Comparison of ENCODE assay signal across 22 cellular contexts in the genomic region with DNA sequence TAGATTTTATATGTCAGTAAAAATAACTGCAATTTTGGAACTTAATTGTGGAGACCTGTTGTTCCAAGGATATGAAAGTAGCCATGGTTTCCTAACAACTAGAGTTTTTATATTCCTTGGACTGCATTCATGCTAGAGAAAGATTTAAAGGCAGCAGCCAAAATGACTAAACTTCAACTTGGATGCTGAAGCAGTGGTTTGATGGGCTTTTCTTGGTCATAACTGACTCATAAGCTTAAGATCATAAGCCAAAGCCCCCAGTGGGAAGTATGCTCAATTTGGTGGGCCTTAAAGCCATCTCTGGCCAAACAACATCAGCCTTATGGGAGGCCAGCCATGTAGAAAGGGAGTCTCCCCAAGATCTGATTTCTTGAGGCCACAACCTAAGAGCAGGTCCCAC.
A peak's percentile ranks its signal among the peaks of the same experiment; 100 is the strongest.
DNase-seq lines count a peak whose midpoint lies in the region; ATAC-seq, FAIRE-seq and TF ChIP-seq lines count a peak whose summit lies in the region.
"Had no signal": no experiment of that assay in that cellular context is flagged by ENCODE, and none has a peak within 500 bp of the region (broad histone marks: within the 10 kb centered on the region; RNA-seq: fewer than 3 reads in every experiment).

No MANE protein-coding gene starts in this region.

- in situ Hi-C loops in astrocyte of the cerebellum (cut with HindIII; ENCODE audit: low sequenced_read_pairs) = no loop called here

- FAIRE-seq in frontal cortex (lab: Jason Lieb, UNC) (no peak), H54 (lab: Jason Lieb, UNC) (no peak)
- FAIRE-seq: D721Med, GM19239 had no signal

- TF ChIP-seq POLR2A in gastroesophageal sphincter (IDR thresholded peaks at IDR 0.05) = no peak
- TF ChIP-seq POLR2A in H54 (IDR thresholded peaks at IDR 0.05; ENCODE audit: low read depth, low read length) = no peak

- no peak for ATAC-seq in gastroesophageal sphincter
- peak; percentile 35 for ATAC-seq in thoracic aorta (ENCODE audit: insufficient number of reproducible peaks, low FRiP score, low read depth)

- H3K27me3 ChIP-seq in gastroesophageal sphincter = no peaks in the 10 kb centered on the region
- no peaks in the 10 kb centered on the region for H3K27me3 ChIP-seq in thoracic aorta (replicated peaks; ENCODE audit: insufficient read depth)
- H3K27me3 ChIP-seq: BLaER1, SJSA1 had no signal

- TF ChIP-seq CTCF in astrocyte of the cerebellum (IDR thresholded peaks at IDR 0.05; ENCODE audit: low read depth, low read length, missing control alignments) (no peak), gastroesophageal sphincter (IDR thresholded peaks at IDR 0.05) (no peak), mesothelial cell of epicardium (IDR thresholded peaks at IDR 0.05; ENCODE audit: unreplicated experiment) (no peak), thoracic aorta (IDR thresholded peaks at IDR 0.05) (no peak)

- peak overlapping the region; percentile 76 for H3K27ac Mint-ChIP-seq in mesothelial cell of epicardium
- H3K27ac Mint-ChIP-seq: CD4-positive, CD25-positive, alpha-beta regulatory T cell; IgD-negative memory B cell had no signal

- H3K4me3 ChIP-seq in astrocyte of the cerebellum (ENCODE audit: low read depth, low read length) = no peak overlapping the region
- no peak overlapping the region for H3K4me3 ChIP-seq in gastroesophageal sphincter
- peak overlapping the region; percentile 38 for H3K4me3 ChIP-seq in thoracic aorta
- H3K4me3 ChIP-seq: BLaER1, SJSA1 had no signal

- no peak overlapping the region for H3K4me3 Mint-ChIP-seq in mesothelial cell of epicardium
- H3K4me3 Mint-ChIP-seq: CD4-positive, CD25-positive, alpha-beta regulatory T cell; IgD-negative memory B cell had no signal

- no peaks in the 10 kb centered on the region for H3K27me3 Mint-ChIP-seq in mesothelial cell of epicardium (ENCODE audit: low read depth)
- H3K27me3 Mint-ChIP-seq: CD4-positive, CD25-positive, alpha-beta regulatory T cell; IgD-negative memory B cell had no signal

- H3K4me1 Mint-ChIP-seq in mesothelial cell of epicardium = peaks cover 12% of the 10 kb centered on the region
- H3K4me1 Mint-ChIP-seq: IgD-negative memory B cell had no signal

- TF ChIP-seq EP300 in gastroesophageal sphincter (IDR thresholded peaks at IDR 0.05) = no peak

- H3K4me1 ChIP-seq in gastroesophageal sphincter = peaks cover 0 to 16% (median 4%) of the 10 kb centered on the region in 3 donors
- H3K4me1 ChIP-seq in thoracic aorta (ENCODE audit: control insufficient read depth in 1 of 2, low read depth in 2 of 2) = peaks cover 16 to 20% of the 10 kb centered on the region in 2 donors
- H3K4me1 ChIP-seq: BLaER1, SJSA1 had no signal

- peaks cover 0 to 7% of the 10 kb centered on the region in 2 donors for H3K36me3 ChIP-seq in gastroesophageal sphincter
- H3K36me3 ChIP-seq in thoracic aorta = no peaks in the 10 kb centered on the region

- H3K9me3 Mint-ChIP-seq in mesothelial cell of epicardium = no peaks in the 10 kb centered on the region
- H3K9me3 Mint-ChIP-seq: CD4-positive, CD25-positive, alpha-beta regulatory T cell; IgD-negative memory B cell had no signal

- H3K9me3 ChIP-seq in gastroesophageal sphincter = no peaks in the 10 kb centered on the region
- no peaks in the 10 kb centered on the region for H3K9me3 ChIP-seq in thoracic aorta
- H3K9me3 ChIP-seq: BLaER1, SJSA1 had no signal

- peak overlapping the region in 3 of 4 donors; percentile 35 to 68 (median 39) for H3K27ac ChIP-seq in gastroesophageal sphincter
- H3K27ac ChIP-seq in thoracic aorta = peak overlapping the region; percentile 37 to 82
- H3K27ac ChIP-seq: BLaER1, KMS-11, SJSA1 had no signal

- H3K36me3 Mint-ChIP-seq in mesothelial cell of epicardium = peaks cover 4% of the 10 kb centered on the region

- peak; percentile 39 for DNase-seq in astrocyte of the cerebellum (ENCODE audit: low read depth)
- DNase-seq in mesothelial cell of epicardium (ENCODE audit: low spot score in 2 of 2, unreplicated experiment in 2 of 2) = no peak
- DNase-seq in thoracic aorta (ENCODE audit: low spot score) = no peak
- DNase-seq in hypothalamus (lab: John Stamatoyannopoulos, UW) = no peak
- DNase-seq in frontal cortex (ENCODE audit: low spot score in 2 of 2) = no peak
- DNase-seq in NCI-H2029 (lab: John Stamatoyannopoulos, UW) = no peak
- DNase-seq in H54 (ENCODE audit: insufficient read length, low spot score) = no peak
- DNase-seq: CD4-positive, CD25-positive, alpha-beta regulatory T cell; NCI-H1092; NCI-H1436 treated with DMSO at 0.1 percent for 48 hours; NCI-H1930; NCI-H446; NCI-H526; Right ventricle myocardium superior; RPMI8226 had no signal
